ENCODE assay signal across 21 cellular contexts in the genomic region with DNA sequence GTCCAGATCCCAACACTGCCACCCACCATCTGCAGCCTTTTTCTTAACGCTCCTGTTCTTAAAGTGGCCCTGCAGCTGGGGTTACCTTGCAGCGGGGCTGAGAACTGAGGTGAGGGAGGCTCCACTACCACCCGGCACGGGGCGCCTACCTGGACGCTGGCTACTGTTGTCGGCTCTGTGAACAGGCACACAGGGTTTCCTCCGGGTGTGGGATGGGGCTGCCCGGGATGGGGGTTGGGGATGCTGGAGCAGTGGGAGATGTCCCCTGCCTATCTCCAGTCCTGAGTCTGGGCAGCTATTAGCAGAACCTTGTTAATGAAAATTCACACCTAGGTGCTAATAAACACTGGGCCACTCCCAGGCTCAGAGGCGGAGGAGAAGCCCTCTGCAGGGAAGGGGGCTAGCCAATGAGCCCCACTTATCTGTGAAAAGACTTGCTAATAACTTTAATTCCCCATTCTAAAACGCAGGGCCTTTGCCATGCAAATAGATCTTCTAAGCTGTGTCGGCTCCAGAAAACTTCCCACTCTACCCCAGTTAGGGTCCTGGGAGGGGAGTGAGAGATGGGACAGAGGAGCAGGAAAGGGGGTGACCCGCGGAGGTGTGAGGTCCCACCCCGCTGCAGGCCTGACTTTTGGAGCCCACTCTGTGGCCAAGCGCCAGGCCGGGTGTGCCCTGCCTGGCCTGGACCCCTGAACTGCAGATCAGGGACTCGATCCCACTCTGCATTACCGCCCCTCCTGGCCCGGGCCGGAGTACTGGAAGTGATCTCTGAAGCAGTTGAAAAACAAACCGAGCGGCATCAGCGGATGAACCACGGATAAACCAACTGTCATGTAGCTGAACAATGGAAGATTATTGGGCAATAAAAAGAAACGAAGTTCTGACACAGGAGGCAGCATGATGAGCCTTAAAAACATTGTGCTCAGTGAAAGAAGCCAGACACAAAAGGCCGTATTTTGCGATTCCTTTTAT. TPM values are rescaled to one million over a fixed set of nuclear protein-coding genes. Genes with fewer than 3 reads are reported as not detected.
A peak's percentile ranks its signal among the peaks of the same experiment; 100 is the strongest.
DNase-seq lines count a peak whose midpoint lies in the region; ATAC-seq and TF ChIP-seq lines count a peak whose summit lies in the region.
"Had no signal": no experiment of that assay in that cellular context is flagged by ENCODE, and none has a peak within 500 bp of the region (broad histone marks: within the 10 kb centered on the region; RNA-seq: fewer than 3 reads in every experiment).

No MANE protein-coding gene starts in this region.

- no peak overlapping the region for H3K27ac Mint-ChIP-seq in activated naive CD8-positive, alpha-beta T cell treated with anti-CD3 and anti-CD28 coated beads for 36 hours
- H3K27ac Mint-ChIP-seq: CD8-positive, alpha-beta T cell had no signal

- no peak overlapping the region for H3K9ac ChIP-seq in mesenchymal stem cell (ENCODE audit: low read length)

- H3K27ac ChIP-seq in mesenchymal stem cell (ENCODE audit: low read length, poor library complexity, severe bottlenecking): no peak overlapping the region
- H3K27ac ChIP-seq: ascending aorta, left lung, SJCRH30, thyroid gland had no signal

- H3K27me3 ChIP-seq in mesenchymal stem cell (ENCODE audit: control insufficient read depth in 1 of 2, insufficient read depth in 1 of 2, low read length in 2 of 2): peaks cover 60 to 65% of the 10 kb centered on the region in 2 experiments
- H3K27me3 ChIP-seq: ascending aorta, thyroid gland had no signal

- no peak overlapping the region for H2BK12ac ChIP-seq in mesenchymal stem cell (ENCODE audit: low read length in 2 of 2)

- H2BK5ac ChIP-seq in mesenchymal stem cell (ENCODE audit: low read depth, low read length, poor library complexity, severe bottlenecking): no peak overlapping the region

- TF ChIP-seq POLR2A in lower leg skin (IDR thresholded peaks at IDR 0.05): no peak

- H3K18ac ChIP-seq in mesenchymal stem cell (ENCODE audit: low read depth in 1 of 2, low read length in 2 of 2): no peak overlapping the region

- H3K4me1 ChIP-seq in mesenchymal stem cell (ENCODE audit: control insufficient read depth, insufficient read depth, low read depth, low read length): peaks cover 18% of the 10 kb centered on the region
- H3K4me1 ChIP-seq: SJCRH30 had no signal

- 10% methylated on average over 27 of the region's 28 CpGs for WGBS in mesenchymal stem cell
- WGBS in lower leg skin, 2 donors: 71% methylated on average over 28 of the region's 28 CpGs

- no peak for ATAC-seq in activated T-cell treated with anti-CD3 and anti-CD28 coated beads, Interleukin-2, amount 50 U/mL, for 4 hours
- ATAC-seq: CD8-positive, alpha-beta T cell; left lung had no signal

- intact Hi-C loops in lower leg skin (cut with DNase I; ENCODE audit: low total_unique reads): loop anchor here (5.0 kb wide), 1 partner anchor 1364 kb away; no protein-coding TSS in a partner anchor

- no peak overlapping the region for H3K4me2 ChIP-seq in mesenchymal stem cell (ENCODE audit: low read length, poor library complexity, severe bottlenecking)

- no peak overlapping the region for H3K4me3 ChIP-seq in mesenchymal stem cell (ENCODE audit: insufficient read depth in 1 of 2, low read depth in 1 of 2, low read length in 2 of 2)
- no peak overlapping the region for H3K4me3 ChIP-seq in lower leg skin (ENCODE audit: low read depth, poor library complexity, severe bottlenecking)
- H3K4me3 ChIP-seq: ascending aorta, left lung, SJCRH30, thyroid gland had no signal

- no peak overlapping the region for H2BK15ac ChIP-seq in mesenchymal stem cell (ENCODE audit: low read depth, poor library complexity, severe bottlenecking)

- no peak overlapping the region for H3K23ac ChIP-seq in mesenchymal stem cell (ENCODE audit: low read length in 2 of 2)

- no peak overlapping the region for H2AK5ac ChIP-seq in mesenchymal stem cell (ENCODE audit: low read length, severe bottlenecking)

- H4K8ac ChIP-seq in mesenchymal stem cell (ENCODE audit: low read length): peak overlapping the region; percentile 32

- no peak overlapping the region for H4K91ac ChIP-seq in mesenchymal stem cell (ENCODE audit: low read length)

- H3K9me3 ChIP-seq in mesenchymal stem cell (ENCODE audit: control insufficient read depth, low read length): no peaks in the 10 kb centered on the region
- H3K9me3 ChIP-seq: ascending aorta, left lung, SJCRH30, thyroid gland had no signal

- peak overlapping the region; percentile 3 for H3K4me3 Mint-ChIP-seq in activated T-cell treated with anti-CD3 and anti-CD28 coated beads, Interleukin-2, amount 50 U/mL, for 4 hours
- peak overlapping the region; percentile 11 for H3K4me3 Mint-ChIP-seq in activated naive CD8-positive, alpha-beta T cell treated with anti-CD3 and anti-CD28 coated beads for 36 hours

- no peaks in the 10 kb centered on the region for H3K36me3 ChIP-seq in mesenchymal stem cell (ENCODE audit: control insufficient read depth in 1 of 2, insufficient read depth in 2 of 2, low read depth in 1 of 2, low read length in 2 of 2)
- H3K36me3 ChIP-seq: ascending aorta, left lung, SJCRH30, thyroid gland had no signal

- no peak overlapping the region for H2BK120ac ChIP-seq in mesenchymal stem cell (ENCODE audit: low read depth, low read length)

- no peak overlapping the region for H2AFZ ChIP-seq in mesenchymal stem cell (ENCODE audit: low read depth, low read length)

- H3K9me3 Mint-ChIP-seq in activated T-cell treated with anti-CD3 and anti-CD28 coated beads, Interleukin-2, amount 50 U/mL, for 4 hours: no peaks in the 10 kb centered on the region
- no peaks in the 10 kb centered on the region for H3K9me3 Mint-ChIP-seq in activated naive CD8-positive, alpha-beta T cell treated with anti-CD3 and anti-CD28 coated beads for 36 hours
- H3K9me3 Mint-ChIP-seq: CD8-positive, alpha-beta T cell had no signal

- H3K36me3 Mint-ChIP-seq in activated T-cell treated with anti-CD3 and anti-CD28 coated beads, Interleukin-2, amount 50 U/mL, for 4 hours (ENCODE audit: insufficient read depth): no peaks in the 10 kb centered on the region
- H3K36me3 Mint-ChIP-seq in activated naive CD8-positive, alpha-beta T cell treated with anti-CD3 and anti-CD28 coated beads for 36 hours: no peaks in the 10 kb centered on the region
- H3K36me3 Mint-ChIP-seq: CD8-positive, alpha-beta T cell had no signal

- no peak for DNase-seq in activated T-cell treated with anti-CD3 and anti-CD28 coated beads, Interleukin-2, amount 50 U/mL, for 4 hours
- DNase-seq in activated T-cell treated with anti-CD3 and anti-CD28 coated beads for 4 hours (no peak), mesenchymal stem cell (no peak), middle frontal gyrus (ENCODE audit: extremely low spot score, low spot score) (no peak), lower leg skin (ENCODE audit: low spot score in 2 of 2) (no peak)
- no peak for DNase-seq in activated naive CD8-positive, alpha-beta T cell treated with anti-CD3 and anti-CD28 coated beads for 36 hours
- DNase-seq in activated CD4-positive, alpha-beta T cell treated with anti-CD3 and anti-CD28 coated beads for 4 hours: no peak
- DNase-seq in activated CD4-positive, alpha-beta T cell treated with anti-CD3 and anti-CD28 coated beads for 48 hours: no peak
- DNase-seq: activated gamma-delta T cell; CD8-positive, alpha-beta T cell; DMS79 treated with DMSO at 0.1 percent for 48 hours; hippocampal formation; NCI-H1930; NCI-H510A treated with DMSO at 0.1 percent for 48 hours; SJCRH30; T-helper 2 cell had no signal

- no peak overlapping the region for H3K4ac ChIP-seq in mesenchymal stem cell (ENCODE audit: low read depth in 1 of 2, low read length in 2 of 2)

- H3K14ac ChIP-seq in mesenchymal stem cell (ENCODE audit: low read length in 2 of 2): no peak overlapping the region

- no peaks in the 10 kb centered on the region for H3K79me1 ChIP-seq in mesenchymal stem cell (replicated peaks; ENCODE audit: low read length, poor library complexity, severe bottlenecking)

- H3K27me3 Mint-ChIP-seq in activated T-cell treated with anti-CD3 and anti-CD28 coated beads, Interleukin-2, amount 50 U/mL, for 4 hours (ENCODE audit: low read depth): peaks cover 4% of the 10 kb centered on the region
- H3K27me3 Mint-ChIP-seq in activated naive CD8-positive, alpha-beta T cell treated with anti-CD3 and anti-CD28 coated beads for 36 hours: peaks cover 16% of the 10 kb centered on the region

- TF ChIP-seq CTCF in lower leg skin (IDR thresholded peaks at IDR 0.05): no peak

- H3K4me1 Mint-ChIP-seq in activated T-cell treated with anti-CD3 and anti-CD28 coated beads, Interleukin-2, amount 50 U/mL, for 4 hours (ENCODE audit: low read depth): peaks cover 6% of the 10 kb centered on the region
- no peaks in the 10 kb centered on the region for H3K4me1 Mint-ChIP-seq in activated naive CD8-positive, alpha-beta T cell treated with anti-CD3 and anti-CD28 coated beads for 36 hours

RNA-seq across cellular contexts. Expression of gene MESP1, which starts 3.1 kb away (rescaled TPM):
- 1 to 10 TPM; 2.7 to 3.1 (median 3.1) TPM for total RNA-seq in activated T-cell treated with anti-CD3 and anti-CD28 coated beads, Interleukin-2, amount 50 U/mL, for 4 hours
- 1 to 10 TPM; 4.2 to 4.5 TPM for total RNA-seq in activated naive CD8-positive, alpha-beta T cell treated with anti-CD3 and anti-CD28 coated beads for 36 hours
- polyA plus RNA-seq in mesenchymal stem cell (2013, experiment 1 of 2): 0.03 TPM
- polyA plus RNA-seq in mesenchymal stem cell (2013, experiment 2 of 2): 0.03 TPM
- 1 to 10 TPM in 3 of 4 donors, under 1 TPM in 1; 0.61 to 1.7 (median 1.3) TPM for total RNA-seq in lower leg skin
- total RNA-seq: SJCRH30 had no signal

RNA-seq across cellular contexts. Expression of gene MESP2, which starts 28.1 kb away (rescaled TPM):
- not detected for total RNA-seq in activated T-cell treated with anti-CD3 and anti-CD28 coated beads, Interleukin-2, amount 50 U/mL, for 4 hours
- not detected for total RNA-seq in activated naive CD8-positive, alpha-beta T cell treated with anti-CD3 and anti-CD28 coated beads for 36 hours
- 0.12 TPM for polyA plus RNA-seq in mesenchymal stem cell (2013, experiment 1 of 2)
- polyA plus RNA-seq in mesenchymal stem cell (2013, experiment 2 of 2): 0.07 TPM
- 1 to 10 TPM in 1 of 4 donors, under 1 TPM in 1, not detected in 2; 0.45 to 1.1 TPM for total RNA-seq in lower leg skin
- total RNA-seq: ascending aorta; CD8-positive, alpha-beta T cell; SJCRH30 had no signal

RNA-seq across cellular contexts. Expression of gene WDR93, which starts 57.4 kb away (rescaled TPM):
- total RNA-seq in activated T-cell treated with anti-CD3 and anti-CD28 coated beads, Interleukin-2, amount 50 U/mL, for 4 hours: not detected
- total RNA-seq in activated naive CD8-positive, alpha-beta T cell treated with anti-CD3 and anti-CD28 coated beads for 36 hours: not detected
- polyA plus RNA-seq in mesenchymal stem cell (2013, experiment 1 of 2): 0.07 TPM
- polyA plus RNA-seq in mesenchymal stem cell (2013, experiment 2 of 2): 0.04 TPM
- total RNA-seq in lower leg skin: under 1 TPM in 2 of 4 donors, not detected in 2; 0.12 to 0.26 TPM
- total RNA-seq: ascending aorta; CD8-positive, alpha-beta T cell; fibroblast of villous mesenchyme; posterior vena cava; SJCRH30 had no signal

RNA-seq across cellular contexts. Expression of gene PEX11A, which starts 57.4 kb away (rescaled TPM):
- total RNA-seq in activated T-cell treated with anti-CD3 and anti-CD28 coated beads, Interleukin-2, amount 50 U/mL, for 4 hours: 1 to 10 TPM; 1.0 to 1.8 (median 1.4) TPM
- total RNA-seq in activated naive CD8-positive, alpha-beta T cell treated with anti-CD3 and anti-CD28 coated beads for 36 hours: 1 to 10 TPM; 3.0 to 4.0 TPM
- 3.7 TPM for polyA plus RNA-seq in mesenchymal stem cell (2013, experiment 1 of 2)
- 3.5 TPM for polyA plus RNA-seq in mesenchymal stem cell (2013, experiment 2 of 2)
- 10 to 100 TPM in 1 of 4 donors, 1 to 10 TPM in 3; 6.7 to 12.2 (median 8.8) TPM for total RNA-seq in lower leg skin
- total RNA-seq: CD8-positive, alpha-beta T cell had no signal
